8 cellular contexts compared by ENCODE assay signal in the genomic region with DNA sequence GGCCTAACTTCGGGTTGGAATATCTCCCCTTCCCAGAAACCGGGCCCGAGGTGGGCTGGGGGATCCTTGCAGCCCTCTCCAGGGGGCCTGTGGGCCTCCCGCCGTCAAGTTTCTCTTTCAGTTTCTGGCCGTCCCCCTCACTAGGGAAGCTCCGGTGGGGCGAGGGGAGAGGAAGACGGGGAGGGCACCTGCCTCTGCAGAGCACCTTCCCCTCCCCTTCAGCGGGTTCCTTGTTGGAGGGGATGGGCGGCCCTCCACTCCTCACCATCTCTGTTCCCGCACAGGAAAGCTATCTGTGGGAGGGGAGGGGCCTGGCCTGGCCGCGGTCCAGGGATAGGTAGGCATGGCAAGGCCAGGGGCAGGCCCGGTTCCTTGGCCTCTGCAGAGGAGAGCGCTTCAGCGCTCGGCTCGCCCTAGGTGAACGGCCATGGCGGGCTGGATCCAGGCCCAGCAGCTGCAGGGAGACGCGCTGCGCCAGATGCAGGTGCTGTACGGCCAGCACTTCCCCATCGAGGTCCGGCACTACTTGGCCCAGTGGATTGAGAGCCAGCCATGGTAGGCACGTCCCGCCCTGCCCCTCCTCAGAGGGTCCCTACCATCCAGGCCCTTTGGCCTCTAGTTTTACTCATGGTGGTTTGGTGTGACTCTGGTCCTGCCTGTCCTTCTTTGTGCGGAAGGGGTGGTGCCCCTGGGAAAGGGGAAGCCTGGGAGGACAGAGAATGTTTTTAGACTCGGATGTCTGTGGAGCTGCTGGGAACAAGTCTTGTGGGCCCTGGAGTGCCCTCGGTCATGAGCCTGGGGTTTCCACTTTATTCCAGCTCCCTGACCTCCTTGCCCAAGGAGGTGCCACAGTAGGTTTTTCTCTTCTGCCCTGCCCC. TPM values are rescaled to one million over a fixed set of nuclear protein-coding genes. Genes with fewer than 3 reads are reported as not detected.
DNase-seq lines count a peak whose midpoint lies in the region; ATAC-seq and TF ChIP-seq lines count a peak whose summit lies in the region.

No MANE protein-coding gene starts in this region.

- peak; percentile 41 for DNase-seq in DND-41
- DNase-seq in activated T-helper 1 cell treated with Interleukin-2 at 50 U/mL for 16 hours (ENCODE audit: low read depth) = peak; percentile 26
- peak; percentile 56 for DNase-seq in left ventricle myocardium superior
- DNase-seq in SKM-1 (lab: John Stamatoyannopoulos, UW; ENCODE audit: unreplicated experiment) = no peak
- DNase-seq in NCI-H226 = no peak
- DNase-seq in pons (ENCODE audit: low spot score) = no peak

- H3K9ac ChIP-seq in DND-41 (ENCODE audit: low read depth, low read length) = peak overlapping the region; percentile 56; the same call in 1 of the 2 replicates

- H3K4me1 ChIP-seq in DND-41 (ENCODE audit: insufficient read depth, low read length) = peaks cover 24% of the 10 kb centered on the region

- intact Hi-C loops in left ventricle myocardium superior (cut with micrococcal nuclease) = no loop called here

- no peak for TF ChIP-seq CTCF in DND-41 (IDR thresholded peaks at IDR 0.05; ENCODE audit: borderline replicate concordance, extremely low read depth, low read length, poor library complexity, severe bottlenecking)

- H2AFZ ChIP-seq in DND-41 (ENCODE audit: low read depth, low read length) = peak overlapping the region; percentile 73; the same call in 1 of the 2 replicates

- H3K36me3 ChIP-seq in DND-41 (ENCODE audit: insufficient read depth, low read length) = no peaks in the 10 kb centered on the region
- peaks cover 55% of the 10 kb centered on the region for H3K36me3 ChIP-seq in KOPT-K1 (ENCODE audit: insufficient read depth, low read length)

- H3K4me3 ChIP-seq in DND-41 (ENCODE audit: low read depth in 1 of 2, low read length in 2 of 2) = peak overlapping the region in 1 of 2 experiments; percentile 60; a peak in 2 of 4 replicates
- H3K4me3 ChIP-seq in skin epidermis = peak overlapping the region; percentile 49 to 68 (median 56)

- no peak overlapping the region for H3K27ac ChIP-seq in DND-41 (ENCODE audit: low read length)
- H3K27ac ChIP-seq in KOPT-K1 (ENCODE audit: low read depth, low read length, poor library complexity, severe bottlenecking) = peak overlapping the region; percentile 96
- H3K27ac ChIP-seq in skin epidermis = peak overlapping the region; percentile 39 to 98 (median 90)

- H3K27me3 ChIP-seq in DND-41 (ENCODE audit: insufficient read depth, low read length, poor library complexity) = peaks cover 34% of the 10 kb centered on the region

- ATAC-seq in DND-41 (ENCODE audit: insufficient read depth, low read depth) = peak; percentile 22; the same call in 1 of the 3 replicates
- ATAC-seq in left ventricle myocardium superior = peak; percentile 3

- H4K20me1 ChIP-seq in DND-41 (ENCODE audit: insufficient read depth, low read length) = peaks cover 3% of the 10 kb centered on the region; the same call in 1 of the 2 replicates

- H3K79me2 ChIP-seq in DND-41 (ENCODE audit: insufficient read depth, low read length) = no peaks in the 10 kb centered on the region

- no peaks in the 10 kb centered on the region for H3K9me3 ChIP-seq in DND-41 (ENCODE audit: insufficient read depth, low read length, severe bottlenecking)
- H3K9me3 ChIP-seq in KOPT-K1 (ENCODE audit: insufficient read depth, low read length, poor library complexity, severe bottlenecking) = no peaks in the 10 kb centered on the region

- H3K4me2 ChIP-seq in DND-41 (ENCODE audit: insufficient read depth, low read length) = peak overlapping the region; percentile 77

RNA-seq across cellular contexts. Expression of gene STAT5A, which starts 0.9 kb away (rescaled TPM):
- 13.8 TPM for total RNA-seq in left ventricle myocardium superior

RNA-seq across cellular contexts. Expression of gene STAT5B, which starts 13.0 kb away (rescaled TPM):
- 33.4 TPM for total RNA-seq in left ventricle myocardium superior

Comparison
In these comparisons a context has a peak if more than half of its experiments do, and no peak if none do; other contexts are left out.
1. DNase-seq: peak in DND-41 (single experiment), activated T-helper 1 cell treated with Interleukin-2 at 50 U/mL for 16 hours (single experiment) and left ventricle myocardium superior (single experiment); none in SKM-1 (single experiment), NCI-H226 (single experiment) and pons (single experiment).